In the genomic region with DNA sequence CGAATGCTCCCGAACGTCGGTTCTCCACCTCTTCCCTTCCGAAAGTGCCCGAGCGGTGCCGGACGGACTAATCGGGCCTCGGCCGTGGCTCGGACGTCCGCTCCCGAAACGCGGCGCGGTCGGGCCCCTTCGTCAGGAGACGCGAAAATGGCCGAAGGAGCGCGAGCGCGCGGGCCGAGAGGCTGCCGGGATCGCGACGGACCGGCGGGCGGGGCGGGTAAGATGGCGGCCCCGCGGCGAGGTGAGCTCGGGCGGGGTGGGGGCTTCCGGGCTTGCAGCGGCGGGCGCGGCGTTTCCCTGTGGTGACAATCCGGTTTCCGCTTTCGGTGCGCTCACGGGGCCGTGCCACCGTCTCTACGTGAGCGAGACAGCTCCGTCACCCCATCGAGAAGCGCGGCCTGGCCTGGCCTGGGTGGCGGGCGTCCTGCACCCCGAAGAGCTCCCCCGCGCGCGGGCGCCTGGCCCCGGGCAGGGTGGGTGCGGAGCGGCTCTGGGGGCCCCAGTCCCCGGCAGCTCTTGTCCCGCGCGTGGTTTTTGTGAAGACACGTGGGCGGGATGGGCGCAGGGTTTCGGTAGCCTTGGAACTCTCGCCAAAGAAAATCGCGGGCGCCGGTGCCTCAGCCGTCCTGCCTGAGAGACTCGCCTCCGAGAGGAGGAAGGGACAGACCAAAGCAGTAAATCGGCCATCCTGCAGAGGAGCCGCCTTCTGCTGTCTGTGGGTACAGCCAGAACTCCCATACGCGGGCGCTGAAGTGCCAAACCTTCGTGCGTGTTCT, we compare ENCODE assay signal across 8 cellular contexts. TPM values are rescaled to one million over a fixed set of nuclear protein-coding genes. Genes with fewer than 3 reads are reported as not detected.
A peak's percentile ranks its signal among the peaks of the same experiment; 100 is the strongest.
DNase-seq lines count a peak whose midpoint lies in the region; ATAC-seq and TF ChIP-seq lines count a peak whose summit lies in the region.

TSS of gene TMEM80 (plus strand) at position 211 of the 776 bp plus-strand sequence. CDS start at position 223, 12 bp downstream.

- H3K27me3 ChIP-seq in WERI-Rb-1 (ENCODE audit: insufficient read depth, low read depth, severe bottlenecking) (no peaks in the 10 kb centered on the region), smooth muscle cell (ENCODE audit: low read depth) (no peaks in the 10 kb centered on the region)

- H3K36me3 ChIP-seq in WERI-Rb-1: peaks cover 8% of the 10 kb centered on the region
- H3K36me3 ChIP-seq in smooth muscle cell (ENCODE audit: low read depth): no peaks in the 10 kb centered on the region

- peaks cover 71% of the 10 kb centered on the region for H4K20me1 ChIP-seq in smooth muscle cell (ENCODE audit: low read depth)

- peak within 1 kb of the TSS; percentile 100 for H3K9ac ChIP-seq in smooth muscle cell (ENCODE audit: low read depth)

- H3K4me1 ChIP-seq in smooth muscle cell (ENCODE audit: low read depth): peaks cover 36% of the 10 kb centered on the region

- H3K4me2 ChIP-seq in smooth muscle cell: peak within 1 kb of the TSS; percentile 96

- no peak for TF ChIP-seq CTCF in 22Rv1 (IDR thresholded peaks at IDR 0.05)
- TF ChIP-seq CTCF in WERI-Rb-1 (IDR thresholded peaks at IDR 0.05; ENCODE audit: low read depth, low read length): no peak
- TF ChIP-seq CTCF in cardiac fibroblast (IDR thresholded peaks at IDR 0.05; ENCODE audit: low read depth, low read length): no peak
- no peak for TF ChIP-seq CTCF in smooth muscle cell (IDR thresholded peaks at IDR 0.05; ENCODE audit: borderline replicate concordance, insufficient read depth, poor library complexity, severe bottlenecking)

- peak within 1 kb of the TSS; percentile 76 for H2AFZ ChIP-seq in smooth muscle cell (ENCODE audit: low read depth)

- peak within 1 kb of the TSS; percentile 97 for H3K27ac ChIP-seq in 22Rv1
- peak within 1 kb of the TSS; percentile 100 for H3K27ac ChIP-seq in WERI-Rb-1
- H3K27ac ChIP-seq in smooth muscle cell (ENCODE audit: low read depth): peak within 1 kb of the TSS; percentile 100

- no peaks in the 10 kb centered on the region for H3K9me3 ChIP-seq in WERI-Rb-1 (ENCODE audit: severe bottlenecking)
- H3K9me3 ChIP-seq in smooth muscle cell (replicated peaks; ENCODE audit: low read depth): no peaks in the 10 kb centered on the region

- ATAC-seq in GM18867 (IDR thresholded peaks at IDR 0.05; ENCODE audit: unreplicated experiment): peak; percentile 70
- peak; percentile 54 for ATAC-seq in HG03103 (IDR thresholded peaks at IDR 0.05; ENCODE audit: low read depth, unreplicated experiment)

- peaks cover 26% of the 10 kb centered on the region for H3K79me2 ChIP-seq in smooth muscle cell (ENCODE audit: low read depth)

- WGBS in smooth muscle cell (ENCODE audit: low lambda C conversion rate): 2% methylated on average over 69 of the region's 98 CpGs

- peaks cover 16% of the 10 kb centered on the region for H3F3A ChIP-seq in smooth muscle cell (ENCODE audit: low read depth)

- peak; percentile 99 for DNase-seq in NCI-H2196 (lab: John Stamatoyannopoulos, UW; ENCODE audit: unreplicated experiment)
- DNase-seq in WERI-Rb-1: peak; percentile 98
- DNase-seq in cardiac fibroblast (ENCODE audit: low read depth in 2 of 2): peak; percentile 98 to 99
- peak; percentile 87 for DNase-seq in iPS-NIHi7 (ENCODE audit: extremely low spot score)
- peak; percentile 98 for DNase-seq in smooth muscle cell (lab: John Stamatoyannopoulos, UW; ENCODE audit: unreplicated experiment)

- H3K4me3 ChIP-seq in WERI-Rb-1 (ENCODE audit: low read depth, low read length): peak within 1 kb of the TSS; percentile 82
- H3K4me3 ChIP-seq in cardiac fibroblast (replicated peaks in 1 of 2; ENCODE audit: low read depth in 2 of 2, low read length in 2 of 2): peak within 1 kb of the TSS; percentile 77 to 80
- peak within 1 kb of the TSS; percentile 91 for H3K4me3 ChIP-seq in smooth muscle cell

RNA-seq across cellular contexts. Expression of gene TMEM80, which starts in this region (rescaled TPM):
- total RNA-seq in smooth muscle cell: 5.5 and 9.0 TPM in 2 replicates
- polyA plus RNA-seq in smooth muscle cell: 14.3 and 24.3 TPM in 2 replicates

Comparison
In these comparisons a context has a peak if more than half of its experiments do, and no peak if none do; other contexts are left out.
1. Peak in every context shown above with its lines: DNase-seq, ATAC-seq, H3K4me3 ChIP-seq and H3K27ac ChIP-seq.